In the genomic region with DNA sequence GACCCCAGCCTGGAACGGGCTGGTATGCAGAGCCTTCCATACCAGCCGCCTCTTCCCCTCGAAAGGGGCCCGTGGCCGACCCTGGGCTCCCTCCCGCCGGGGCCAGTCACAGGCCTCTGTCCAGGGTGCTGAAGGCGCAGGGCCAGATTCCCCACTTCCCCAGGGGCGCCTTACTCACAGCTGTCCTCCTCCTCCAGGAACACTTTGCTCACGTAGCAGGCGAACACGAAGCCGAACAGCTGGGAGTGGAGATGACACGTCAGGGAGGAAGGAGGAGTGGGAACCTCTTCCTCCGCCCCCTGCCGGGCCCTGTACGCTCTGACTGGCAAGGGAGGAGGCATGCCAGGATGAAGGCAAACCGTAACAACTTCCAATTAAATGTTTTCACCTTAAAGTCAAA, we compare ENCODE assay signal across 7 cellular contexts. TPM values are rescaled to one million over a fixed set of nuclear protein-coding genes. Genes with fewer than 3 reads are reported as not detected.
A peak's percentile ranks its signal among the peaks of the same experiment; 100 is the strongest.
DNase-seq lines count a peak whose midpoint lies in the region; ATAC-seq, FAIRE-seq and TF ChIP-seq lines count a peak whose summit lies in the region.

No MANE protein-coding gene starts in this region.

- no peak overlapping the region for H3K4me3 Mint-ChIP-seq in activated CD8-positive, alpha-beta T cell treated with anti-CD3 and anti-CD28 coated beads for 36 hours
- H3K4me3 Mint-ChIP-seq in endothelial cell (ENCODE audit: unreplicated experiment) (no peak overlapping the region), mesothelial cell of epicardium (no peak overlapping the region)
- H3K4me3 Mint-ChIP-seq in stimulated activated effector memory CD8-positive, alpha-beta T cell treated with anti-CD3 and anti-CD28 coated beads, Interleukin-12 subunit alpha, Interleukin-12 subunit beta, amount 100 ng/mL, for 72 hours = peak overlapping the region; percentile 50

- CTCF ChIA-PET in activated CD8-positive, alpha-beta T cell treated with anti-CD3 and anti-CD28 coated beads for 36 hours (lab: Charles Lee) = interaction anchor here (0.8 to 1.8 kb wide), 9 partner anchors 9 to 366 kb away, joined by 3 to 15 read pairs (median 5); no protein-coding TSS in a partner anchor

- peak; percentile 69 for ATAC-seq in activated CD8-positive, alpha-beta T cell treated with anti-CD3 and anti-CD28 coated beads for 36 hours
- ATAC-seq in stimulated activated effector memory CD8-positive, alpha-beta T cell treated with anti-CD3 and anti-CD28 coated beads, Interleukin-12 subunit alpha, Interleukin-12 subunit beta, amount 100 ng/mL, for 72 hours = peak; percentile 61

- TF ChIP-seq CTCF in activated CD8-positive, alpha-beta T cell treated with anti-CD3 and anti-CD28 coated beads for 36 hours (IDR thresholded peaks at IDR 0.05) = no peak
- no peak for TF ChIP-seq CTCF in endothelial cell (IDR thresholded peaks at IDR 0.05; ENCODE audit: unreplicated experiment)
- no peak for TF ChIP-seq CTCF in mesothelial cell of epicardium (IDR thresholded peaks at IDR 0.05; ENCODE audit: unreplicated experiment)

- DNase-seq in GM19239 (ENCODE audit: insufficient read length, low spot score) (peak; percentile 69), NCI-H460 (ENCODE audit: extremely low read depth, low read depth) (peak; percentile 64), endothelial cell (ENCODE audit: low spot score) (peak; percentile 86), mesothelial cell of epicardium (ENCODE audit: low spot score in 2 of 2, unreplicated experiment in 2 of 2) (peak; percentile 84 to 92), NCI-H187 treated with DMSO at 0.1 percent for 48 hours (lab: John Stamatoyannopoulos, UW) (no peak)
- DNase-seq in activated CD8-positive, alpha-beta T cell treated with anti-CD3 and anti-CD28 coated beads for 36 hours = peak; percentile 54
- peak; percentile 52 to 78 for DNase-seq in stimulated activated effector memory CD8-positive, alpha-beta T cell treated with anti-CD3 and anti-CD28 coated beads, Interleukin-12 subunit alpha, Interleukin-12 subunit beta, amount 100 ng/mL, for 72 hours (ENCODE audit: low spot score in 2 of 2)

- POLR2A ChIA-PET in activated CD8-positive, alpha-beta T cell treated with anti-CD3 and anti-CD28 coated beads for 36 hours (lab: Charles Lee) = interaction anchor here (0.7 kb wide), 1 partner anchor 16 kb away, joined by 3 read pairs; no protein-coding TSS in a partner anchor

- no peak for FAIRE-seq in GM19239 (lab: Jason Lieb, UNC)

- no peaks in the 10 kb centered on the region for H3K9me3 Mint-ChIP-seq in activated CD8-positive, alpha-beta T cell treated with anti-CD3 and anti-CD28 coated beads for 36 hours
- H3K9me3 Mint-ChIP-seq in endothelial cell (ENCODE audit: unreplicated experiment) (no peaks in the 10 kb centered on the region), mesothelial cell of epicardium (peaks cover 3% of the 10 kb centered on the region)
- H3K9me3 Mint-ChIP-seq in stimulated activated effector memory CD8-positive, alpha-beta T cell treated with anti-CD3 and anti-CD28 coated beads, Interleukin-12 subunit alpha, Interleukin-12 subunit beta, amount 100 ng/mL, for 72 hours = no peaks in the 10 kb centered on the region

- H3K27ac Mint-ChIP-seq in activated CD8-positive, alpha-beta T cell treated with anti-CD3 and anti-CD28 coated beads for 36 hours = no peak overlapping the region
- H3K27ac Mint-ChIP-seq in endothelial cell (ENCODE audit: unreplicated experiment) (no peak overlapping the region), mesothelial cell of epicardium (no peak overlapping the region)
- H3K27ac Mint-ChIP-seq in stimulated activated effector memory CD8-positive, alpha-beta T cell treated with anti-CD3 and anti-CD28 coated beads, Interleukin-12 subunit alpha, Interleukin-12 subunit beta, amount 100 ng/mL, for 72 hours = no peak overlapping the region

- intact Hi-C loops in activated CD8-positive, alpha-beta T cell treated with anti-CD3 and anti-CD28 coated beads for 36 hours (cut with micrococcal nuclease) = loop anchor here (5.0 to 10.0 kb wide), 2 partner anchors 242 to 365 kb away; no protein-coding TSS in a partner anchor

- peaks cover 30% of the 10 kb centered on the region for H3K27me3 Mint-ChIP-seq in activated CD8-positive, alpha-beta T cell treated with anti-CD3 and anti-CD28 coated beads for 36 hours
- H3K27me3 Mint-ChIP-seq in endothelial cell (ENCODE audit: unreplicated experiment) (peaks cover 14% of the 10 kb centered on the region), mesothelial cell of epicardium (ENCODE audit: low read depth) (no peaks in the 10 kb centered on the region)

- peaks cover 7% of the 10 kb centered on the region for H3K4me1 Mint-ChIP-seq in activated CD8-positive, alpha-beta T cell treated with anti-CD3 and anti-CD28 coated beads for 36 hours (ENCODE audit: low read depth)
- peaks cover 2% of the 10 kb centered on the region for H3K4me1 Mint-ChIP-seq in endothelial cell (ENCODE audit: unreplicated experiment)
- H3K4me1 Mint-ChIP-seq in mesothelial cell of epicardium = no peaks in the 10 kb centered on the region
- peaks cover 17% of the 10 kb centered on the region for H3K4me1 Mint-ChIP-seq in stimulated activated effector memory CD8-positive, alpha-beta T cell treated with anti-CD3 and anti-CD28 coated beads, Interleukin-12 subunit alpha, Interleukin-12 subunit beta, amount 100 ng/mL, for 72 hours

- H3K36me3 Mint-ChIP-seq in activated CD8-positive, alpha-beta T cell treated with anti-CD3 and anti-CD28 coated beads for 36 hours (ENCODE audit: low read depth) = no peaks in the 10 kb centered on the region
- peaks cover 5% of the 10 kb centered on the region for H3K36me3 Mint-ChIP-seq in endothelial cell (ENCODE audit: low read depth, unreplicated experiment)
- peaks cover 3% of the 10 kb centered on the region for H3K36me3 Mint-ChIP-seq in mesothelial cell of epicardium
- H3K36me3 Mint-ChIP-seq in stimulated activated effector memory CD8-positive, alpha-beta T cell treated with anti-CD3 and anti-CD28 coated beads, Interleukin-12 subunit alpha, Interleukin-12 subunit beta, amount 100 ng/mL, for 72 hours = no peaks in the 10 kb centered on the region

RNA-seq across cellular contexts. Expression of gene NKAIN1, which starts 57.3 kb away (rescaled TPM):
- total RNA-seq in NCI-H460 (2014; rRNA removed; shearing (Covaris generic)) = 0.57 and 1.0 TPM in 2 replicates
- polyA plus RNA-seq in NCI-H460 (2014; cell fraction: nucleus; rRNA removed) = not detected in 2 replicates
- not detected for total RNA-seq in activated CD8-positive, alpha-beta T cell treated with anti-CD3 and anti-CD28 coated beads for 36 hours
- total RNA-seq in endothelial cell (ENCODE audit: unreplicated experiment) = 3.7 TPM
- total RNA-seq in mesothelial cell of epicardium = 9.4 to 10.2 TPM (median 9.4 TPM) in 3 replicates
